ENCODE assay signal across 22 cellular contexts in the genomic region with DNA sequence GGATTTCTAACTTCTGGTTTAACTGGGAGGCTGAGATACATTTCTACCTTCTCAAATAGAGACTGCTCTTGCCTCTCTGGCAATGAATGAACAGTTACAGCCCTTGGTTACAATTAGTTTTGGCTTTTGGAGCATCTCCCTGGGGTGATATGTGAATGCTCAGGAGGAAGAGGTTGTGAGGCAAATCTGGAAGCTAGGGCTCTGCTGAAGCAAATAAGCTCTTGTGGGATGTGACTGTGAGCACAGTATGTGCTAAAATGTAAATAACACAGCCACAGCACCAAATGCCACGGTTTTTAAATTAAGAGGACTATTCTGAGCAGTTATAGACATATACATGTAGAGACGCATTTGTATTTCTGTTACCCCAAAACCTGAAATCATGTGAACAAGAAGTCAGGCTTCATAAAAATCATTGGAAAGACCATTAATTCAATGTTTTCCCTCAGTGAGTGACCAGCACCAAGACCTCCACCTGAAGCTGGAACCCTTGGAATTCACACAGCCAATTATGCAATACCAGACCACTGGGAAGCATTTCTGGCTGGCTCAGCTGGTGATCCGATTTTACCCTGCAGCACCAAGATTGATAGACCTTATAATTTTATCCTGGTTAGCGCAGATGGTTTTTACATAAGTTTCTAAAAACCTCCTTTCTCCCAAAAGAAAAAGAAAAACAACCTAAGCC. TPM values are rescaled to one million over a fixed set of nuclear protein-coding genes. Genes with fewer than 3 reads are reported as not detected.
DNase-seq lines count a peak whose midpoint lies in the region; FAIRE-seq and TF ChIP-seq lines count a peak whose summit lies in the region.
"Had no signal": no experiment of that assay in that cellular context is flagged by ENCODE, and none has a peak within 500 bp of the region (broad histone marks: within the 10 kb centered on the region; RNA-seq: fewer than 3 reads in every experiment).

No MANE protein-coding gene starts in this region.

- TF ChIP-seq POLR2A in GM12892 (IDR thresholded peaks at IDR 0.05; ENCODE audit: low read depth, low read length): no peak

- H3K4me1 ChIP-seq in ACC112 (ENCODE audit: control insufficient read depth, insufficient read depth, low read length, unreplicated experiment) (peaks cover 34% of the 10 kb centered on the region), H9 (ENCODE audit: insufficient read depth, low read length) (no peaks in the 10 kb centered on the region; the same call in 1 of the 2 replicates), tibial artery (peaks cover 0 to 30% (median 17%) of the 10 kb centered on the region in 4 donors)

- H4K5ac ChIP-seq in H9 (ENCODE audit: insufficient read length, low read depth, low read length): no peak overlapping the region

- peaks cover 9% of the 10 kb centered on the region for H3K23me2 ChIP-seq in H9 (ENCODE audit: insufficient read length, low read depth, low read length, poor library complexity, severe bottlenecking)

- no peak overlapping the region; the same call in 1 of the 2 replicates for H3K4me3 ChIP-seq in ACC112 (ENCODE audit: low read depth, low read length)
- H3K4me3 ChIP-seq in tibial artery: no peak overlapping the region
- H3K4me3 ChIP-seq: SJCRH30 had no signal

- peak overlapping the region; percentile 4 to 88 (median 84); a peak in 5 of 7 replicates for H3K27ac Mint-ChIP-seq in H9
- H3K27ac Mint-ChIP-seq in brain: peak overlapping the region in 4 of 5 experiments; percentile 4 to 98 (median 72)
- no peak overlapping the region for H3K27ac Mint-ChIP-seq in neural crest cell (ENCODE audit: unreplicated experiment)
- H3K27ac Mint-ChIP-seq: activated CD4-positive, alpha-beta memory T cell treated with anti-CD3 and anti-CD28 coated beads, Interleukin-2, amount 10 ng/mL, durations not matched to agents 7 days and 5 days; activated naive CD4-positive, alpha-beta T cell treated with anti-CD3 and anti-CD28 coated beads, Interleukin-2, amount 50 U/mL, for 24 hours; CD4-positive, CD25-positive, alpha-beta regulatory T cell had no signal

- H3K79me2 ChIP-seq in ACC112 (ENCODE audit: control insufficient read depth, insufficient read depth, low read length, unreplicated experiment) (peaks cover 16% of the 10 kb centered on the region), H9 (ENCODE audit: insufficient read depth, low read length) (no peaks in the 10 kb centered on the region; the same call in 1 of the 2 replicates)

- H3K9me3 ChIP-seq in H9 (ENCODE audit: control insufficient read depth, low read depth, low read length) (no peaks in the 10 kb centered on the region), tibial artery (peaks cover 0 to 6% (median 0%) of the 10 kb centered on the region in 3 donors)
- H3K9me3 ChIP-seq: SJCRH30 had no signal

- no peak overlapping the region for H2BK120ac ChIP-seq in H9 (ENCODE audit: low read depth, low read length, poor library complexity, severe bottlenecking)

- H3K4me1 Mint-ChIP-seq in H9: peaks cover 46% of the 10 kb centered on the region in 2 experiments
- H3K4me1 Mint-ChIP-seq in brain: peaks cover 39% of the 10 kb centered on the region
- peaks cover 6% of the 10 kb centered on the region for H3K4me1 Mint-ChIP-seq in neural crest cell

- DNase-seq in H9: no peak
- no peak for DNase-seq in neural crest cell (ENCODE audit: low read depth, low spot score)
- no peak for DNase-seq in GM12892 (ENCODE audit: insufficient read length)
- no peak for DNase-seq in tibial artery
- DNase-seq in activated naive CD4-positive, alpha-beta T cell treated with Interleukin-2 at 50 U/mL for 16 hours: no peak
- DNase-seq in activated CD4-positive, CD25-positive, alpha-beta regulatory T cell treated with anti-CD3 and anti-CD28 coated beads, Interleukin-2, amount 50 U/mL, for 72 hours: no peak
- DNase-seq: activated CD4-positive, alpha-beta memory T cell treated with anti-CD3 and anti-CD28 coated beads, Interleukin-2, amount 10 ng/mL, durations not matched to agents 7 days and 5 days; activated T-cell treated with anti-CD3 and anti-CD28 coated beads, Interleukin-2, amount 50 U/mL, for 1 hour; CD4-positive, CD25-positive, alpha-beta regulatory T cell; dermis blood vessel endothelial cell; DMS79 treated with DMSO at 0.1 percent for 48 hours; Kasumi-1; naive thymus-derived CD4-positive, alpha-beta T cell; NCI-H1092 treated with DMSO at 0.1 percent for 48 hours; NCI-H2107; SJCRH30; T-helper 2 cell had no signal

- H3K27ac ChIP-seq in ACC112 (ENCODE audit: low read depth, low read length) (no peak overlapping the region), H9 (ENCODE audit: insufficient read length, low read depth, low read length) (no peak overlapping the region), tibial artery (peak overlapping the region in 1 of 2 donors; percentile 87)
- H3K27ac ChIP-seq: SJCRH30 had no signal

- no peak overlapping the region for H3K56ac ChIP-seq in H9 (ENCODE audit: insufficient read length, low read depth, low read length)

- H3K9ac ChIP-seq in H9 (ENCODE audit: extremely low read depth, insufficient read length, low read length): no peak overlapping the region

- H3K36me3 Mint-ChIP-seq in H9 (ENCODE audit: insufficient read depth in 1 of 3, low read depth in 3 of 3): no peaks in the 10 kb centered on the region
- no peaks in the 10 kb centered on the region for H3K36me3 Mint-ChIP-seq in brain
- no peaks in the 10 kb centered on the region for H3K36me3 Mint-ChIP-seq in neural crest cell (ENCODE audit: low read depth)
- H3K36me3 Mint-ChIP-seq: activated naive CD4-positive, alpha-beta T cell treated with anti-CD3 and anti-CD28 coated beads, Interleukin-2, amount 50 U/mL, for 24 hours; CD4-positive, CD25-positive, alpha-beta regulatory T cell had no signal

- peak overlapping the region; percentile 60 for H2AFZ ChIP-seq in ACC112 (ENCODE audit: low read length, unreplicated experiment)
- no peak overlapping the region for H2AFZ ChIP-seq in H9 (ENCODE audit: low read length)

- no peak overlapping the region for H3K23ac ChIP-seq in H9 (ENCODE audit: insufficient read length, low read depth, low read length)

- H3K14ac ChIP-seq in H9 (ENCODE audit: insufficient read depth, low read length): no peak overlapping the region

- H2BK5ac ChIP-seq in H9 (ENCODE audit: insufficient read length, low read length): no peak overlapping the region

- no peak overlapping the region for H2BK12ac ChIP-seq in H9 (ENCODE audit: insufficient read length, low read depth, low read length)

- no peak overlapping the region for H3K4ac ChIP-seq in H9 (ENCODE audit: low read depth, low read length)

- H3K27me3 Mint-ChIP-seq in H9 (ENCODE audit: low read depth): no peaks in the 10 kb centered on the region
- H3K27me3 Mint-ChIP-seq in brain: peaks cover 22% of the 10 kb centered on the region
- H3K27me3 Mint-ChIP-seq in neural crest cell (ENCODE audit: low read depth): peaks cover 65% of the 10 kb centered on the region

- no peak overlapping the region for H3T11ph ChIP-seq in H9 (ENCODE audit: low read length)

- H4K20me1 ChIP-seq in H9 (ENCODE audit: control insufficient read depth, insufficient read depth, insufficient read length): no peaks in the 10 kb centered on the region

- H3K4me3 Mint-ChIP-seq in H9 (peak overlapping the region in 1 of 2 experiments; percentile 61; a peak in 2 of 5 replicates), brain (peak overlapping the region in 3 of 5 experiments; percentile 75 to 84 (median 77)), neural crest cell (peak overlapping the region; percentile 13)
- H3K4me3 Mint-ChIP-seq: activated CD4-positive, alpha-beta memory T cell treated with anti-CD3 and anti-CD28 coated beads, Interleukin-2, amount 10 ng/mL, durations not matched to agents 7 days and 5 days; activated naive CD4-positive, alpha-beta T cell treated with anti-CD3 and anti-CD28 coated beads, Interleukin-2, amount 50 U/mL, for 24 hours had no signal

- H3K18ac ChIP-seq in H9 (ENCODE audit: insufficient read length, low read depth, low read length): no peak overlapping the region

- H3K4me2 ChIP-seq in H9 (ENCODE audit: insufficient read depth, insufficient read length, low read length): peak overlapping the region; percentile 13

- no CpG with 5 or more reads among the region's 4 CpGs for WGBS in H9 (ENCODE audit: extremely low coverage, insufficient read length, low lambda C conversion rate)

- H2BK20ac ChIP-seq in H9 (ENCODE audit: low read depth, low read length, poor library complexity, severe bottlenecking): no peak overlapping the region

- H3K27me3 ChIP-seq in ACC112 (ENCODE audit: insufficient read depth, low read length) (no peaks in the 10 kb centered on the region), H9 (ENCODE audit: insufficient read depth, low read length) (no peaks in the 10 kb centered on the region), tibial artery (no peaks in the 10 kb centered on the region)
- H3K27me3 ChIP-seq: SJCRH30 had no signal

- H3K79me1 ChIP-seq in H9 (ENCODE audit: insufficient read depth, low read depth, low read length, poor library complexity, severe bottlenecking): no peaks in the 10 kb centered on the region

- TF ChIP-seq CTCF in H9 (conservative IDR thresholded peaks at IDR 0.05) (no peak), brain (conservative IDR thresholded peaks at IDR 0.05) (no peak), neural crest cell (conservative IDR thresholded peaks at IDR 0.05) (no peak), tibial artery (IDR thresholded peaks at IDR 0.05) (no peak)

- no peak for FAIRE-seq in GM12892 (lab: Jason Lieb, UNC)
- FAIRE-seq: bronchial epithelial cell, islet of Langerhans had no signal

- no peak overlapping the region for H2AK5ac ChIP-seq in H9 (ENCODE audit: insufficient read length, low read length)

- H4K8ac ChIP-seq in H9 (replicated peaks; ENCODE audit: insufficient read length, low read depth, low read length): no peak overlapping the region

- peaks cover 0 to 2% of the 10 kb centered on the region in 2 experiments; a peak in 1 of 5 replicates for H3K9me3 Mint-ChIP-seq in H9
- H3K9me3 Mint-ChIP-seq in brain: no peaks in the 10 kb centered on the region
- no peaks in the 10 kb centered on the region for H3K9me3 Mint-ChIP-seq in neural crest cell
- H3K9me3 Mint-ChIP-seq: activated CD4-positive, alpha-beta memory T cell treated with anti-CD3 and anti-CD28 coated beads, Interleukin-2, amount 10 ng/mL, durations not matched to agents 7 days and 5 days; activated naive CD4-positive, alpha-beta T cell treated with anti-CD3 and anti-CD28 coated beads, Interleukin-2, amount 50 U/mL, for 24 hours had no signal

- intact Hi-C loops in tibial artery (cut with DNase I; ENCODE audit: low total_unique reads): no loop called here

- H4K91ac ChIP-seq in H9 (ENCODE audit: insufficient read length, low read depth, low read length): no peak overlapping the region

- H3K36me3 ChIP-seq in ACC112 (ENCODE audit: insufficient read depth, low read length) (no peaks in the 10 kb centered on the region), tibial artery (no peaks in the 10 kb centered on the region)
- H3K36me3 ChIP-seq: SJCRH30 had no signal

- no peak overlapping the region for H2BK15ac ChIP-seq in H9 (ENCODE audit: low read depth, low read length)

RNA-seq across cellular contexts. Expression of a gene that starts 3.0 kb away (rescaled TPM):
- total RNA-seq in H9 (2021) (59.6 and 60.7 TPM in 2 replicates), neural crest cell (13.7 and 13.9 TPM in 2 replicates)
- polyA plus RNA-seq in brain (ENCODE audit: insufficient read depth, low read depth, low replicate concordance): 92.3 TPM
- 8.7 TPM for polyA plus RNA-seq in GM12892 (2012; ENCODE audit: missing spikeins)
